In the genomic region with DNA sequence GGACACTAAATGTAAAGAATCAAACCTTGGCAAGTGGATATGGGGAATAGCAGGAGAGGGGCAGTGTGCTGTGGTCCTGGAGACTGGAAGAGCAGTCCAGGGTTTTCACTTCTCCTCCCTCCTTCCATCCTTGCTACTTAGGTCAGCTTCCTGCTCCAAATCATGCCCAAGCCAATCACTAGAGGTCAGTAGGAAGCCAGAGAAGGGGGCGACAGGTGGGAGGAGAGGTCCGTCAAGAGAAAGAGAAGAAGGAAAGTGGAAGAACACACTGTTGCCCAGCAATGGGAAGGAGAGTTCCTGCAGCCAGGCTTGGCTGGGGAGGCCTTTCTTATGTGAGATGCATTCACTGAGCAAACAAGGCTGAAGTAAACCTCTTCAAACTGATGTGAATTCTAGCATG, we compare ENCODE assay signal across 4 cellular contexts.
TF ChIP-seq lines count a peak whose summit lies in the region.

No MANE protein-coding gene starts in this region.

TF ChIP-seq in HEK293T, 16 proteins besides CTCF, POLR2A, EP300 and RAD21:
- TF ChIP-seq ELF4 (IDR thresholded peaks at IDR 0.05): no peak
- TF ChIP-seq BHLHE40 (IDR thresholded peaks at IDR 0.05; ENCODE audit: borderline replicate concordance): no peak
TF ChIP-seq in HEK293T: peak in this region for 0.

TF ChIP-seq in WTC11, 78 proteins besides CTCF, POLR2A, EP300 and RAD21 (continues in another document):
- no peak for TF ChIP-seq ESRRA (CRISPR knock-in tag; IDR thresholded peaks at IDR 0.05; ENCODE audit: borderline replicate concordance)
- TF ChIP-seq, protein P1, sequence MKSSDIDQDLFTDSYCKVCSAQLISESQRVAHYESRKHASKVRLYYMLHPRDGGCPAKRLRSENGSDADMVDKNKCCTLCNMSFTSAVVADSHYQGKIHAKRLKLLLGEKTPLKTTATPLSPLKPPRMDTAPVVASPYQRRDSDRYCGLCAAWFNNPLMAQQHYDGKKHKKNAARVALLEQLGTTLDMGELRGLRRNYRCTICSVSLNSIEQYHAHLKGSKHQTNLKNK (CRISPR knock-in tag; IDR thresholded peaks at IDR 0.05): no peak
- no peak for TF ChIP-seq PRRX2 (CRISPR knock-in tag; IDR thresholded peaks at IDR 0.05)
- TF ChIP-seq TEAD1 (CRISPR knock-in tag; IDR thresholded peaks at IDR 0.05): no peak
- no peak for TF ChIP-seq GTF2I (CRISPR knock-in tag; conservative IDR thresholded peaks at IDR 0.05)
- no peak for TF ChIP-seq E2F4 (CRISPR knock-in tag; IDR thresholded peaks at IDR 0.05; ENCODE audit: borderline replicate concordance, low read depth)
- no peak for TF ChIP-seq EMX1 (CRISPR knock-in tag; IDR thresholded peaks at IDR 0.05)
- no peak for TF ChIP-seq ZNF219 (CRISPR knock-in tag; IDR thresholded peaks at IDR 0.05; ENCODE audit: borderline replicate concordance)
- no peak for TF ChIP-seq ZNF138 (CRISPR knock-in tag; conservative IDR thresholded peaks at IDR 0.05)
- no peak for TF ChIP-seq GABPB1 (CRISPR knock-in tag; IDR thresholded peaks at IDR 0.05)
- TF ChIP-seq, protein P2, sequence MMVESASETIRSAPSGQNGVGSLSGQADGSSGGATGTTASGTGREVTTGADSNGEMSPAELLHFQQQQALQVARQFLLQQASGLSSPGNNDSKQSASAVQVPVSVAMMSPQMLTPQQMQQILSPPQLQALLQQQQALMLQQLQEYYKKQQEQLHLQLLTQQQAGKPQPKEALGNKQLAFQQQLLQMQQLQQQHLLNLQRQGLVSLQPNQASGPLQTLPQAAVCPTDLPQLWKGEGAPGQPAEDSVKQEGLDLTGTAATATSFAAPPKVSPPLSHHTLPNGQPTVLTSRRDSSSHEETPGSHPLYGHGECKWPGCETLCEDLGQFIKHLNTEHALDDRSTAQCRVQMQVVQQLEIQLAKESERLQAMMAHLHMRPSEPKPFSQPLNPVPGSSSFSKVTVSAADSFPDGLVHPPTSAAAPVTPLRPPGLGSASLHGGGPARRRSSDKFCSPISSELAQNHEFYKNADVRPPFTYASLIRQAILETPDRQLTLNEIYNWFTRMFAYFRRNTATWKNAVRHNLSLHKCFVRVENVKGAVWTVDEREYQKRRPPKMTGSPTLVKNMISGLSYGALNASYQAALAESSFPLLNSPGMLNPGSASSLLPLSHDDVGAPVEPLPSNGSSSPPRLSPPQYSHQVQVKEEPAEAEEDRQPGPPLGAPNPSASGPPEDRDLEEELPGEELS (CRISPR knock-in tag; IDR thresholded peaks at IDR 0.05): no peak
- TF ChIP-seq, protein P3, sequence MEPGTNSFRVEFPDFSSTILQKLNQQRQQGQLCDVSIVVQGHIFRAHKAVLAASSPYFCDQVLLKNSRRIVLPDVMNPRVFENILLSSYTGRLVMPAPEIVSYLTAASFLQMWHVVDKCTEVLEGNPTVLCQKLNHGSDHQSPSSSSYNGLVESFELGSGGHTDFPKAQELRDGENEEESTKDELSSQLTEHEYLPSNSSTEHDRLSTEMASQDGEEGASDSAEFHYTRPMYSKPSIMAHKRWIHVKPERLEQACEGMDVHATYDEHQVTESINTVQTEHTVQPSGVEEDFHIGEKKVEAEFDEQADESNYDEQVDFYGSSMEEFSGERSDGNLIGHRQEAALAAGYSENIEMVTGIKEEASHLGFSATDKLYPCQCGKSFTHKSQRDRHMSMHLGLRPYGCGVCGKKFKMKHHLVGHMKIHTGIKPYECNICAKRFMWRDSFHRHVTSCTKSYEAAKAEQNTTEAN (CRISPR knock-in tag; IDR thresholded peaks at IDR 0.05): no peak
- no peak for TF ChIP-seq JAZF1 (CRISPR knock-in tag; IDR thresholded peaks at IDR 0.05)
- TF ChIP-seq FOXK1 (CRISPR knock-in tag; IDR thresholded peaks at IDR 0.05): no peak
- TF ChIP-seq ZNF121 (CRISPR knock-in tag; IDR thresholded peaks at IDR 0.05): no peak

TF ChIP-seq in HepG2, 621 proteins besides CTCF, POLR2A, EP300 and RAD21:
- TF ChIP-seq ISL2 (CRISPR knock-in tag; IDR thresholded peaks at IDR 0.05) (no peak), KLF6 (CRISPR knock-in tag; IDR thresholded peaks at IDR 0.05) (no peak), ZNF740 (CRISPR knock-in tag; IDR thresholded peaks at IDR 0.05) (no peak), STAG1 (CRISPR knock-in tag; IDR thresholded peaks at IDR 0.05) (0 out of 2 replicates have a peak, but pooled peaks have one; percentile 15), HMGXB4 (CRISPR knock-in tag; IDR thresholded peaks at IDR 0.05; ENCODE audit: borderline replicate concordance in 1 of 2, low read depth in 1 of 2) (no peak), FOXK2 (IDR thresholded peaks at IDR 0.05) (no peak), ZNF431 (CRISPR knock-in tag; IDR thresholded peaks at IDR 0.05; ENCODE audit: borderline replicate concordance, low read depth) (no peak), ZNF720 (CRISPR knock-in tag; IDR thresholded peaks at IDR 0.05) (no peak)

TF ChIP-seq in SK-N-SH, 30 proteins besides CTCF, POLR2A, EP300 and RAD21:
- no peak for TF ChIP-seq TAF1 (IDR thresholded peaks at IDR 0.05; ENCODE audit: borderline replicate concordance, low read depth, low read length)
